Comparison of ENCODE assay signal across 9 cellular contexts in the genomic region with DNA sequence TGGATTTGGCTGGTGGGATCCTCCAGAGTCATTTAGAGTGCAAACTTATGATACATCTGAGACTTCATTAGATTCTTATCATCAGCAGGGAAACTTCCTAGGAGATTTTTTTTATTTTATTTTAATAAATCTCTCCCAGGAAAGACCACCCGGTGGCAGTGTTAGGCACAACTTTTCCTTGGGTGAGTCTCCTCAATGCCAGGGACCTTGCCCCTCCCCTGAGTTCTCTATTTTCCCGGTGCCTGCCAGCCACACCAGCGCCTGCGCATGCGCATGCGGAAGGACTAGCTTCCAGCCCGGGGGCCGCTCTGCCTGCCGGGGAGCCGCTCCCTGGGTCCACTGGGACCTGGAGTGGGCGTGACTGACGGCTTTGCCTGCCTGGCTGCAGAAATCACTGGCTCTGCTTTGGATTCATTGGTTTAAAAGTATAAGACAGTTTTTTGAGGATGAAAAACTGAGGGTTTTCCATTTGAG.
DNase-seq lines count a peak whose midpoint lies in the region; ATAC-seq and TF ChIP-seq lines count a peak whose summit lies in the region.
"Had no signal": no experiment of that assay in that cellular context is flagged by ENCODE, and none has a peak within 500 bp of the region (broad histone marks: within the 10 kb centered on the region; RNA-seq: fewer than 3 reads in every experiment).

No MANE protein-coding gene starts in this region.

- H3K9me3 ChIP-seq in Caco-2, result peaks cover under 1% of the 10 kb centered on the region; the same call in 1 of the 2 replicates
- no peaks in the 10 kb centered on the region for H3K9me3 ChIP-seq in SJCRH30 (replicated peaks)

- CTCF ChIA-PET in Caco-2 (lab: Charles Lee), result no interaction called here

- H3K36me3 Mint-ChIP-seq in Caco-2 (ENCODE audit: insufficient read depth, unreplicated experiment) (no peaks in the 10 kb centered on the region), nephron (ENCODE audit: low read depth) (peaks cover 7% of the 10 kb centered on the region)

- H3K4me1 Mint-ChIP-seq in Caco-2 (ENCODE audit: low read depth, unreplicated experiment) (no peaks in the 10 kb centered on the region), nephron (peaks cover 6% of the 10 kb centered on the region)

- H3K27ac Mint-ChIP-seq in Caco-2 (ENCODE audit: unreplicated experiment), result no peak overlapping the region
- H3K27ac Mint-ChIP-seq in nephron, result no peak overlapping the region

- H3K4me1 ChIP-seq in Caco-2 (no peaks in the 10 kb centered on the region), SJCRH30 (no peaks in the 10 kb centered on the region)

- no peaks in the 10 kb centered on the region for H3K36me3 ChIP-seq in Caco-2 (ENCODE audit: control insufficient read depth, insufficient read depth, low read length)
- H3K36me3 ChIP-seq in SJCRH30, result no peaks in the 10 kb centered on the region

- H3K27me3 ChIP-seq in Caco-2 (replicated peaks; ENCODE audit: control insufficient read depth, insufficient read depth, low read length) (no peaks in the 10 kb centered on the region), SJCRH30 (no peaks in the 10 kb centered on the region)

- ATAC-seq in GM19395 (IDR thresholded peaks at IDR 0.05; ENCODE audit: unreplicated experiment) (no peak), HG02870 (IDR thresholded peaks at IDR 0.05; ENCODE audit: unreplicated experiment) (no peak), HG03342 (IDR thresholded peaks at IDR 0.05; ENCODE audit: unreplicated experiment) (no peak)
- ATAC-seq: GM12878 had no signal

- intact Hi-C loops in Caco-2 (cut with micrococcal nuclease; ENCODE audit: unreplicated experiment), result no loop called here

- BruUV-seq in Caco-2 (replicated peaks; lab: Mats Ljungman, UMichigan), result no TSS peak

- H3K4me3 ChIP-seq in Caco-2 (ENCODE audit: low read depth, low read length) (peak overlapping the region; percentile 11; the same call in 1 of the 2 replicates), SJCRH30 (no peak overlapping the region), fibroblast of pulmonary artery (replicated peaks; ENCODE audit: low read depth, low read length) (no peak overlapping the region)
- H3K4me3 ChIP-seq: GM12878 had no signal

- H3K9me3 Mint-ChIP-seq in Caco-2 (ENCODE audit: unreplicated experiment), result peaks cover 9% of the 10 kb centered on the region
- peaks cover 5% of the 10 kb centered on the region for H3K9me3 Mint-ChIP-seq in nephron

- TF ChIP-seq CTCF in Caco-2 (IDR thresholded peaks at IDR 0.05; ENCODE audit: insufficient read depth in 1 of 2, low read depth in 1 of 2, low read length in 1 of 2, severe bottlenecking in 1 of 2, unreplicated experiment in 1 of 2) (no peak), fibroblast of pulmonary artery (IDR thresholded peaks at IDR 0.05; ENCODE audit: low read length, missing control alignments) (no peak), nephron (IDR thresholded peaks at IDR 0.05; ENCODE audit: unreplicated experiment in 3 of 3) (peak in 2 of 3 experiments; percentile 24 to 41)

- H3K27ac ChIP-seq in SJCRH30, result no peak overlapping the region

- H3K4me3 Mint-ChIP-seq in Caco-2 (ENCODE audit: unreplicated experiment) (peak overlapping the region; percentile 30), nephron (peak overlapping the region; percentile 48 to 64 (median 64))

- H3K27me3 Mint-ChIP-seq in Caco-2 (ENCODE audit: insufficient read depth, unreplicated experiment) (peaks cover 2% of the 10 kb centered on the region), nephron (ENCODE audit: low read depth) (peaks cover 9% of the 10 kb centered on the region)

- POLR2A ChIA-PET in Caco-2 (lab: Charles Lee), result no interaction called here

- DNase-seq in Caco-2 (peak; percentile 69 to 74), M059J (ENCODE audit: low read depth) (peak; percentile 60), SJCRH30 (peak; percentile 75 to 79), fibroblast of pulmonary artery (ENCODE audit: low read depth) (peak; percentile 38)

Comparison
In these comparisons a context has a peak if more than half of its experiments do, and no peak if none do; other contexts are left out.
1. CTCF ChIP-seq: peak in nephron (2 of 3); none in Caco-2 (0 of 2) and fibroblast of pulmonary artery (single experiment).
2. Peak in every context shown above with its lines, with median percentiles within 50 percentile points of each other: DNase-seq.